Comparison of ENCODE assay signal across 1 cellular context in genomic region chr9:81976351-81976750, GRCh38.
TF ChIP-seq lines count a peak whose summit lies in the region.

No MANE protein-coding gene starts in this region.

TF ChIP-seq in GM23338, 12 proteins besides CTCF, POLR2A, EP300 and RAD21 (continued from another document):
- TF ChIP-seq, protein P1, sequence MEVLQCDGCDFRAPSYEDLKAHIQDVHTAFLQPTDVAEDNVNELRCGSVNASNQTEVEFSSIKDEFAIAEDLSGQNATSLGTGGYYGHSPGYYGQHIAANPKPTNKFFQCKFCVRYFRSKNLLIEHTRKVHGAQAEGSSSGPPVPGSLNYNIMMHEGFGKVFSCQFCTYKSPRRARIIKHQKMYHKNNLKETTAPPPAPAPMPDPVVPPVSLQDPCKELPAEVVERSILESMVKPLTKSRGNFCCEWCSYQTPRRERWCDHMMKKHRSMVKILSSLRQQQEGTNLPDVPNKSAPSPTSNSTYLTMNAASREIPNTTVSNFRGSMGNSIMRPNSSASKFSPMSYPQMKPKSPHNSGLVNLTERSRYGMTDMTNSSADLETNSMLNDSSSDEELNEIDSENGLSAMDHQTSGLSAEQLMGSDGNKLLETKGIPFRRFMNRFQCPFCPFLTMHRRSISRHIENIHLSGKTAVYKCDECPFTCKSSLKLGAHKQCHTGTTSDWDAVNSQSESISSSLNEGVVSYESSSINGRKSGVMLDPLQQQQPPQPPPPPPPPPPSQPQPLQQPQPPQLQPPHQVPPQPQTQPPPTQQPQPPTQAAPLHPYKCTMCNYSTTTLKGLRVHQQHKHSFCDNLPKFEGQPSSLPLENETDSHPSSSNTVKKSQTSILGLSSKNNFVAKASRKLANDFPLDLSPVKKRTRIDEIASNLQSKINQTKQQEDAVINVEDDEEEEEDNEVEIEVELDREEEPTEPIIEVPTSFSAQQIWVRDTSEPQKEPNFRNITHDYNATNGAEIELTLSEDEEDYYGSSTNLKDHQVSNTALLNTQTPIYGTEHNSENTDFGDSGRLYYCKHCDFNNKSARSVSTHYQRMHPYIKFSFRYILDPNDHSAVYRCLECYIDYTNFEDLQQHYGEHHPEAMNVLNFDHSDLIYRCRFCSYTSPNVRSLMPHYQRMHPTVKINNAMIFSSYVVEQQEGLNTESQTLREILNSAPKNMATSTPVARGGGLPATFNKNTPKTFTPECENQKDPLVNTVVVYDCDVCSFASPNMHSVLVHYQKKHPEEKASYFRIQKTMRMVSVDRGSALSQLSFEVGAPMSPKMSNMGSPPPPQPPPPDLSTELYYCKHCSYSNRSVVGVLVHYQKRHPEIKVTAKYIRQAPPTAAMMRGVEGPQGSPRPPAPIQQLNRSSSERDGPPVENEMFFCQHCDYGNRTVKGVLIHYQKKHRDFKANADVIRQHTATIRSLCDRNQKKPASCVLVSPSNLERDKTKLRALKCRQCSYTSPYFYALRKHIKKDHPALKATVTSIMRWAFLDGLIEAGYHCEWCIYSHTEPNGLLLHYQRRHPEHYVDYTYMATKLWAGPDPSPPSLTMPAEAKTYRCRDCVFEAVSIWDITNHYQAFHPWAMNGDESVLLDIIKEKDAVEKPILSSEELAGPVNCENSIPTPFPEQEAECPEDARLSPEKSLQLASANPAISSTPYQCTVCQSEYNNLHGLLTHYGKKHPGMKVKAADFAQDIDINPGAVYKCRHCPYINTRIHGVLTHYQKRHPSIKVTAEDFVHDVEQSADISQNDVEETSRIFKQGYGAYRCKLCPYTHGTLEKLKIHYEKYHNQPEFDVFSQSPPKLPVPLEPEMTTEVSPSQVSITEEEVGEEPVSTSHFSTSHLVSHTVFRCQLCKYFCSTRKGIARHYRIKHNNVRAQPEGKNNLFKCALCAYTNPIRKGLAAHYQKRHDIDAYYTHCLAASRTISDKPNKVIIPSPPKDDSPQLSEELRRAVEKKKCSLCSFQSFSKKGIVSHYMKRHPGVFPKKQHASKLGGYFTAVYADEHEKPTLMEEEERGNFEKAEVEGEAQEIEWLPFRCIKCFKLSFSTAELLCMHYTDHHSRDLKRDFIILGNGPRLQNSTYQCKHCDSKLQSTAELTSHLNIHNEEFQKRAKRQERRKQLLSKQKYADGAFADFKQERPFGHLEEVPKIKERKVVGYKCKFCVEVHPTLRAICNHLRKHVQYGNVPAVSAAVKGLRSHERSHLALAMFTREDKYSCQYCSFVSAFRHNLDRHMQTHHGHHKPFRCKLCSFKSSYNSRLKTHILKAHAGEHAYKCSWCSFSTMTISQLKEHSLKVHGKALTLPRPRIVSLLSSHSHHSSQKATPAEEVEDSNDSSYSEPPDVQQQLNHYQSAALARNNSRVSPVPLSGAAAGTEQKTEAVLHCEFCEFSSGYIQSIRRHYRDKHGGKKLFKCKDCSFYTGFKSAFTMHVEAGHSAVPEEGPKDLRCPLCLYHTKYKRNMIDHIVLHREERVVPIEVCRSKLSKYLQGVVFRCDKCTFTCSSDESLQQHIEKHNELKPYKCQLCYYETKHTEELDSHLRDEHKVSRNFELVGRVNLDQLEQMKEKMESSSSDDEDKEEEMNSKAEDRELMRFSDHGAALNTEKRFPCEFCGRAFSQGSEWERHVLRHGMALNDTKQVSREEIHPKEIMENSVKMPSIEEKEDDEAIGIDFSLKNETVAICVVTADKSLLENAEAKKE (CRISPR knock-in tag; IDR thresholded peaks at IDR 0.05): no peak
- TF ChIP-seq NANOG (IDR thresholded peaks at IDR 0.05; ENCODE audit: borderline replicate concordance): no peak
- no peak for TF ChIP-seq ZNF114 (CRISPR knock-in tag; IDR thresholded peaks at IDR 0.05)
- no peak for TF ChIP-seq ZNF331 (CRISPR knock-in tag; IDR thresholded peaks at IDR 0.05; ENCODE audit: low read depth)
- no peak for TF ChIP-seq STAT1 (IDR thresholded peaks at IDR 0.05; ENCODE audit: unreplicated experiment)
- TF ChIP-seq CREB1 (CRISPR knock-in tag; IDR thresholded peaks at IDR 0.05; ENCODE audit: low read depth): no peak
- no peak for TF ChIP-seq JUNB (IDR thresholded peaks at IDR 0.05; ENCODE audit: unreplicated experiment)
- no peak for TF ChIP-seq POLR2AphosphoS5 (IDR thresholded peaks at IDR 0.05; ENCODE audit: low read depth)
- TF ChIP-seq EZH2phosphoT487 (IDR thresholded peaks at IDR 0.05; ENCODE audit: unreplicated experiment): no peak
- TF ChIP-seq ETS1 (IDR thresholded peaks at IDR 0.05): no peak
- no peak for TF ChIP-seq REST (IDR thresholded peaks at IDR 0.05; ENCODE audit: unreplicated experiment)
